Comparison of ENCODE assay signal across 16 cellular contexts in genomic region chr2:218394298-218395089, GRCh38. TPM values are rescaled to one million over a fixed set of nuclear protein-coding genes. Genes with fewer than 3 reads are reported as not detected.
A peak's percentile ranks its signal among the peaks of the same experiment; 100 is the strongest.
DNase-seq lines count a peak whose midpoint lies in the region; ATAC-seq and TF ChIP-seq lines count a peak whose summit lies in the region.
"Had no signal": no experiment of that assay in that cellular context is flagged by ENCODE, and none has a peak within 500 bp of the region (broad histone marks: within the 10 kb centered on the region; RNA-seq: fewer than 3 reads in every experiment).

No MANE protein-coding gene starts in this region.

- no peak overlapping the region for H3K18ac ChIP-seq in mesenchymal stem cell (ENCODE audit: low read depth in 1 of 2, low read length in 2 of 2)

- H3K79me1 ChIP-seq in mesenchymal stem cell (replicated peaks; ENCODE audit: low read length, poor library complexity, severe bottlenecking): no peaks in the 10 kb centered on the region

- no peak for TF ChIP-seq CTCF in upper lobe of right lung (IDR thresholded peaks at IDR 0.05)
- no peak for TF ChIP-seq CTCF in brain microvascular endothelial cell (IDR thresholded peaks at IDR 0.05; ENCODE audit: low read depth, low read length, missing control alignments)

- no peak overlapping the region for H3K14ac ChIP-seq in mesenchymal stem cell (ENCODE audit: low read length in 2 of 2)

- peak overlapping the region; percentile 33 for H2BK15ac ChIP-seq in mesenchymal stem cell (ENCODE audit: low read depth, poor library complexity, severe bottlenecking)

- no peak for ATAC-seq in activated naive CD8-positive, alpha-beta T cell treated with anti-CD3 and anti-CD28 coated beads, Interleukin-2, amount 10 ng/mL, durations not matched to agents 7 days and 5 days (ENCODE audit: low read depth)
- no peak for ATAC-seq in activated naive CD8-positive, alpha-beta T cell treated with anti-CD3 and anti-CD28 coated beads, Interleukin-2, amount 50 U/mL, for 24 hours
- ATAC-seq in T-cell (replicated peaks in 1 of 4): no peak
- ATAC-seq in upper lobe of right lung: no peak
- ATAC-seq: activated CD4-positive, CD25-positive, alpha-beta regulatory T cell treated with anti-CD3 and anti-CD28 coated beads, Interleukin-2, amount 50 U/mL, for 24 hours had no signal

- H2AFZ ChIP-seq in mesenchymal stem cell (ENCODE audit: low read depth, low read length): no peak overlapping the region

- H3K9me3 Mint-ChIP-seq in activated naive CD8-positive, alpha-beta T cell treated with anti-CD3 and anti-CD28 coated beads, Interleukin-2, amount 10 ng/mL, durations not matched to agents 7 days and 5 days: no peaks in the 10 kb centered on the region
- no peaks in the 10 kb centered on the region for H3K9me3 Mint-ChIP-seq in activated naive CD8-positive, alpha-beta T cell treated with anti-CD3 and anti-CD28 coated beads, Interleukin-2, amount 50 U/mL, for 24 hours
- H3K9me3 Mint-ChIP-seq in T-cell: no peaks in the 10 kb centered on the region

- POLR2A ChIA-PET in activated naive CD8-positive, alpha-beta T cell treated with anti-CD3 and anti-CD28 coated beads, Interleukin-2, amount 10 ng/mL, durations not matched to agents 7 days and 5 days (lab: Charles Lee): interaction anchor here (1.2 to 1.3 kb wide), 2 partner anchors 104 to 121 kb away, joined by 3 read pairs; no protein-coding TSS in a partner anchor
- POLR2A ChIA-PET in T-cell (lab: Charles Lee): interaction anchor here in 1 of 2 donors (0.7 kb wide), 1 partner anchor 180 kb away, joined by 6 read pairs; no protein-coding TSS in a partner anchor

- peak overlapping the region in 1 of 2 experiments; percentile 75 for H3K4ac ChIP-seq in mesenchymal stem cell (ENCODE audit: low read depth in 1 of 2, low read length in 2 of 2)

- no peak overlapping the region for H3K23ac ChIP-seq in mesenchymal stem cell (ENCODE audit: low read length in 2 of 2)

- H3K9me3 ChIP-seq in mesenchymal stem cell (ENCODE audit: control insufficient read depth, low read length) (no peaks in the 10 kb centered on the region), upper lobe of right lung (no peaks in the 10 kb centered on the region)
- H3K9me3 ChIP-seq: suprapubic skin had no signal

- in situ Hi-C loops in brain microvascular endothelial cell (cut with HindIII; ENCODE audit: low pct_ligation_motif_present, low sequenced_read_pairs): no loop called here

- intact Hi-C loops in upper lobe of right lung (cut with DNase I): loop anchor here (10.0 kb wide), 1 partner anchor 100 kb away; the partner anchor contains the start of gene TMBIM1

- H3K4me2 ChIP-seq in mesenchymal stem cell (ENCODE audit: low read length, poor library complexity, severe bottlenecking): no peak overlapping the region

- H2BK5ac ChIP-seq in mesenchymal stem cell (ENCODE audit: low read depth, low read length, poor library complexity, severe bottlenecking): no peak overlapping the region

- H3K36me3 Mint-ChIP-seq in activated naive CD8-positive, alpha-beta T cell treated with anti-CD3 and anti-CD28 coated beads, Interleukin-2, amount 10 ng/mL, durations not matched to agents 7 days and 5 days: peaks cover 2% of the 10 kb centered on the region
- H3K36me3 Mint-ChIP-seq in activated naive CD8-positive, alpha-beta T cell treated with anti-CD3 and anti-CD28 coated beads, Interleukin-2, amount 50 U/mL, for 24 hours (ENCODE audit: low read depth): no peaks in the 10 kb centered on the region
- H3K36me3 Mint-ChIP-seq in T-cell: no peaks in the 10 kb centered on the region

- H3K27me3 ChIP-seq in mesenchymal stem cell (ENCODE audit: control insufficient read depth in 1 of 2, insufficient read depth in 1 of 2, low read length in 2 of 2) (peaks cover 0 to 3% of the 10 kb centered on the region in 2 experiments), upper lobe of right lung (no peaks in the 10 kb centered on the region), brain microvascular endothelial cell (replicated peaks) (no peaks in the 10 kb centered on the region)
- H3K27me3 ChIP-seq: suprapubic skin had no signal

- no peak overlapping the region for H3K9ac ChIP-seq in mesenchymal stem cell (ENCODE audit: low read length)

- H3K27ac ChIP-seq in mesenchymal stem cell (ENCODE audit: low read length, poor library complexity, severe bottlenecking): no peak overlapping the region
- peak overlapping the region; percentile 30 for H3K27ac ChIP-seq in upper lobe of right lung
- no peak overlapping the region for H3K27ac ChIP-seq in brain microvascular endothelial cell
- H3K27ac ChIP-seq: suprapubic skin had no signal

- 94% methylated on average over 13 of the region's 13 CpGs for WGBS in mesenchymal stem cell

- H4K91ac ChIP-seq in mesenchymal stem cell (ENCODE audit: low read length): peak overlapping the region; percentile 55

- peak; percentile 48 for DNase-seq in activated naive CD8-positive, alpha-beta T cell treated with anti-CD3 and anti-CD28 coated beads, Interleukin-2, amount 10 ng/mL, durations not matched to agents 7 days and 5 days
- DNase-seq in activated naive CD8-positive, alpha-beta T cell treated with anti-CD3 and anti-CD28 coated beads, Interleukin-2, amount 50 U/mL, for 24 hours: no peak
- DNase-seq in T-cell (peak in 2 of 34 experiments; percentile 7 to 11), mesenchymal stem cell (no peak), upper lobe of right lung (no peak), brain microvascular endothelial cell (no peak), NCI-H1694 treated with DMSO at 0.1 percent for 48 hours (lab: John Stamatoyannopoulos, UW) (no peak), DMS153 (lab: John Stamatoyannopoulos, UW) (no peak)
- DNase-seq: activated naive CD4-positive, alpha-beta T cell; dorsolateral prefrontal cortex; stimulated activated CD4-positive, alpha-beta T cell treated with anti-CD3 and anti-CD28 coated beads, Interleukin-4, amount 100 ng/mL, for 4 hours had no signal

- peak overlapping the region; percentile 12 to 59 for H2BK12ac ChIP-seq in mesenchymal stem cell (ENCODE audit: low read length in 2 of 2)

- H3K36me3 ChIP-seq in mesenchymal stem cell (ENCODE audit: control insufficient read depth in 1 of 2, insufficient read depth in 2 of 2, low read depth in 1 of 2, low read length in 2 of 2) (no peaks in the 10 kb centered on the region), upper lobe of right lung (no peaks in the 10 kb centered on the region), brain microvascular endothelial cell (replicated peaks) (no peaks in the 10 kb centered on the region)
- H3K36me3 ChIP-seq: suprapubic skin had no signal

- CTCF ChIA-PET in T-cell (lab: Charles Lee): interaction anchor here (0.6 to 2.1 kb wide), 15 partner anchors 26 to 328 kb away, joined by 3 to 11 read pairs (median 3); partner anchors contain the start of genes AAMP (in 1 of the 2), CATIP (in 1 of the 2) and PNKD (in 1 of the 2)

- peak overlapping the region; percentile 62 for H3K27ac Mint-ChIP-seq in activated naive CD8-positive, alpha-beta T cell treated with anti-CD3 and anti-CD28 coated beads, Interleukin-2, amount 10 ng/mL, durations not matched to agents 7 days and 5 days
- no peak overlapping the region for H3K27ac Mint-ChIP-seq in activated naive CD8-positive, alpha-beta T cell treated with anti-CD3 and anti-CD28 coated beads, Interleukin-2, amount 50 U/mL, for 24 hours
- H3K27ac Mint-ChIP-seq in T-cell: peak overlapping the region; percentile 69 to 76

- H3K4me1 ChIP-seq in mesenchymal stem cell (ENCODE audit: control insufficient read depth, insufficient read depth, low read depth, low read length) (peaks cover 37% of the 10 kb centered on the region), upper lobe of right lung (peaks cover 20% of the 10 kb centered on the region)

- peaks cover 24% of the 10 kb centered on the region for H3K4me1 Mint-ChIP-seq in activated naive CD8-positive, alpha-beta T cell treated with anti-CD3 and anti-CD28 coated beads, Interleukin-2, amount 10 ng/mL, durations not matched to agents 7 days and 5 days
- peaks cover 41% of the 10 kb centered on the region for H3K4me1 Mint-ChIP-seq in activated naive CD8-positive, alpha-beta T cell treated with anti-CD3 and anti-CD28 coated beads, Interleukin-2, amount 50 U/mL, for 24 hours
- peaks cover 32 to 46% (median 39%) of the 10 kb centered on the region in 3 donors for H3K4me1 Mint-ChIP-seq in T-cell

- H4K8ac ChIP-seq in mesenchymal stem cell (ENCODE audit: low read length): peak overlapping the region; percentile 48

- H2BK120ac ChIP-seq in mesenchymal stem cell (ENCODE audit: low read depth, low read length): no peak overlapping the region

- no peaks in the 10 kb centered on the region for H3K27me3 Mint-ChIP-seq in activated naive CD8-positive, alpha-beta T cell treated with anti-CD3 and anti-CD28 coated beads, Interleukin-2, amount 10 ng/mL, durations not matched to agents 7 days and 5 days
- H3K27me3 Mint-ChIP-seq in activated naive CD8-positive, alpha-beta T cell treated with anti-CD3 and anti-CD28 coated beads, Interleukin-2, amount 50 U/mL, for 24 hours: no peaks in the 10 kb centered on the region
- no peaks in the 10 kb centered on the region for H3K27me3 Mint-ChIP-seq in T-cell
- H3K27me3 Mint-ChIP-seq: progenitor cell of endocrine pancreas had no signal

- H3K4me3 ChIP-seq in mesenchymal stem cell (ENCODE audit: insufficient read depth in 1 of 2, low read depth in 1 of 2, low read length in 2 of 2) (no peak overlapping the region), upper lobe of right lung (no peak overlapping the region), brain microvascular endothelial cell (ENCODE audit: low read depth, low read length) (no peak overlapping the region)

- H3K4me3 Mint-ChIP-seq in activated naive CD8-positive, alpha-beta T cell treated with anti-CD3 and anti-CD28 coated beads, Interleukin-2, amount 10 ng/mL, durations not matched to agents 7 days and 5 days: no peak overlapping the region
- no peak overlapping the region for H3K4me3 Mint-ChIP-seq in activated naive CD8-positive, alpha-beta T cell treated with anti-CD3 and anti-CD28 coated beads, Interleukin-2, amount 50 U/mL, for 24 hours
- peak overlapping the region in 1 of 3 donors; percentile 12 for H3K4me3 Mint-ChIP-seq in T-cell

- H2AK5ac ChIP-seq in mesenchymal stem cell (ENCODE audit: low read length, severe bottlenecking): no peak overlapping the region

RNA-seq across cellular contexts. Expression of gene CTDSP1, which starts 5.2 kb away (rescaled TPM):
- total RNA-seq in activated naive CD8-positive, alpha-beta T cell treated with anti-CD3 and anti-CD28 coated beads, Interleukin-2, amount 10 ng/mL, durations not matched to agents 7 days and 5 days: 100 to 1,000 TPM; 169 to 174 TPM
- total RNA-seq in T-cell: 100 to 1,000 TPM; 105 to 200 (median 195) TPM
- polyA plus RNA-seq in mesenchymal stem cell (2013, experiment 1 of 2): 65.2 TPM
- 63.8 TPM for polyA plus RNA-seq in mesenchymal stem cell (2013, experiment 2 of 2)
- 169 TPM for total RNA-seq in upper lobe of right lung

RNA-seq across cellular contexts. Expression of gene SLC11A1, which starts 12.4 kb away (rescaled TPM):
- 1 to 10 TPM; 1.6 to 1.7 TPM for total RNA-seq in activated naive CD8-positive, alpha-beta T cell treated with anti-CD3 and anti-CD28 coated beads, Interleukin-2, amount 10 ng/mL, durations not matched to agents 7 days and 5 days
- 1 to 10 TPM in 1 of 5 donors, under 1 TPM in 4; 0.40 to 1.2 (median 0.79) TPM for total RNA-seq in T-cell
- 0.10 TPM for polyA plus RNA-seq in mesenchymal stem cell (2013, experiment 1 of 2)
- polyA plus RNA-seq in mesenchymal stem cell (2013, experiment 2 of 2): 0.10 TPM
- 302 TPM for total RNA-seq in upper lobe of right lung
- total RNA-seq: H7 had no signal

RNA-seq across cellular contexts. Expression of gene VIL1, which starts 24.4 kb away (rescaled TPM):
- total RNA-seq in activated naive CD8-positive, alpha-beta T cell treated with anti-CD3 and anti-CD28 coated beads, Interleukin-2, amount 10 ng/mL, durations not matched to agents 7 days and 5 days: not detected
- total RNA-seq in T-cell (under 1 TPM; 0.23 to 0.67 (median 0.51) TPM), upper lobe of right lung (not detected)
- polyA plus RNA-seq in mesenchymal stem cell (2013, experiment 1 of 2): not detected
- polyA plus RNA-seq in mesenchymal stem cell (2013, experiment 2 of 2): under 0.01 TPM
- total RNA-seq: frontal cortex had no signal

RNA-seq across cellular contexts. Expression of gene CATIP, which starts 37.8 kb away (rescaled TPM):
- total RNA-seq in activated naive CD8-positive, alpha-beta T cell treated with anti-CD3 and anti-CD28 coated beads, Interleukin-2, amount 10 ng/mL, durations not matched to agents 7 days and 5 days: not detected
- not detected for total RNA-seq in T-cell
- not detected for polyA plus RNA-seq in mesenchymal stem cell (2013, experiment 1 of 2)
- polyA plus RNA-seq in mesenchymal stem cell (2013, experiment 2 of 2): not detected
- total RNA-seq in upper lobe of right lung: 0.64 TPM
- total RNA-seq: frontal cortex, suprapubic skin had no signal

Comparison
In these comparisons a context has a peak if more than half of its experiments do, and no peak if none do; other contexts are left out.
1. RNA of gene SLC11A1, which starts 12.4 kb away (total RNA-seq): 302 TPM in upper lobe of right lung (single experiment); 1.6 to 1.7 TPM in activated naive CD8-positive, alpha-beta T cell treated with anti-CD3 and anti-CD28 coated beads, Interleukin-2, amount 10 ng/mL, durations not matched to agents 7 days and 5 days and 0.40 to 1.2 TPM in T-cell; every median in the first group is over 100 times any median in the second.